ENCODE assay signal across 26 cellular contexts in the genomic region with DNA sequence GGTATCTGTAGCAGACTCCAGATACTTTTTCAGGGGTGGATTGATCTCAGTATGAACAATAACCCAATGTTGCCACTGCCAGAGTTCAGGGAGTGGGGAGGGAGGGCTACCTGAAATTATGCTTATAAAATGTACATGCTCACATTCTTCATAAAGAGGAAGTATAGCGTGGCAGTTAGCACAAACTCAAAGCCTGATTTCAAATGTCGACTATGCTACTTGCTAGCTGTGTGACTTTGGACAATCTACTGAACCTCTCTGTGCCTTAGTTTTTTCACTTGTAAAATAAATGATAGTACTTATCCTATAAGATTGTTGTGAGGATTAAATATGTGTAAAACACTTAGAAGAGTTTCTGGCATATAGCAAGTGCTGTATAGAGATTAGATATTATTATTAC. TPM values are rescaled to one million over a fixed set of nuclear protein-coding genes. Genes with fewer than 3 reads are reported as not detected.
"Had no signal": no experiment of that assay in that cellular context is flagged by ENCODE, and none has a peak within 500 bp of the region (broad histone marks: within the 10 kb centered on the region; RNA-seq: fewer than 3 reads in every experiment).

No MANE protein-coding gene starts in this region.

- H3K9me3 ChIP-seq: left ventricle myocardium inferior, neutrophil, ovary, prostate gland, sigmoid colon, suprapubic skin, thoracic aorta, tibial artery, upper lobe of right lung had no signal

- FAIRE-seq: small intestine, urothelium cell line had no signal

- H2AFZ ChIP-seq: neural progenitor cell had no signal

- H3K27ac ChIP-seq: left ventricle myocardium inferior, neural progenitor cell, neutrophil, ovary, prostate gland, sigmoid colon, spleen, suprapubic skin, thoracic aorta, tibial artery, upper lobe of right lung had no signal

- H3K9ac ChIP-seq: neural progenitor cell had no signal

- H3K4me3 ChIP-seq: left ventricle myocardium inferior, lung, neural progenitor cell, ovary, prostate gland, sigmoid colon, spleen, suprapubic skin, thoracic aorta, tibial artery, upper lobe of right lung had no signal

- H3K4me1 ChIP-seq: left ventricle myocardium inferior, neural progenitor cell, prostate gland, sigmoid colon, suprapubic skin, tibial artery, upper lobe of right lung had no signal

- ATAC-seq: natural killer cell; right cardiac atrium; stimulated activated effector memory CD8-positive, alpha-beta T cell treated with anti-CD3 and anti-CD28 coated beads, Interleukin-12 subunit alpha, Interleukin-12 subunit beta, amount 100 ng/mL, for 72 hours; upper lobe of right lung had no signal

- H3K36me3 ChIP-seq: left ventricle myocardium inferior, neural progenitor cell, neutrophil, ovary, prostate gland, sigmoid colon, spleen, suprapubic skin, thoracic aorta, tibial artery, upper lobe of right lung had no signal

- DNase-seq: left ventricle myocardium inferior; mesendoderm; naive B cell; natural killer cell; nephron progenitor cell; ovary; posterior cingulate gyrus; right cardiac atrium; sigmoid colon; small intestine; spleen; stimulated activated CD4-positive, alpha-beta T cell treated with anti-CD3 and anti-CD28 coated beads, Interleukin-4, amount 100 ng/mL, for 24 hours; stimulated activated naive CD4-positive, alpha-beta T cell; tibial artery; trophoblast cell; upper lobe of right lung had no signal

- H3K27me3 ChIP-seq: neural progenitor cell, neutrophil, ovary, sigmoid colon, spleen, suprapubic skin, tibial artery, upper lobe of right lung had no signal

- H3K4me2 ChIP-seq: neural progenitor cell had no signal

RNA-seq across cellular contexts. Expression of gene POU2AF1, which starts 26.5 kb away (rescaled TPM):
- total RNA-seq: kidney epithelial cell, mesothelial cell of epicardium, suprapubic skin, thoracic aorta had no signal
- polyA plus RNA-seq: right cardiac atrium had no signal
